Comparison of ENCODE assay signal across 8 cellular contexts in genomic region chr9:90773593-90773992, GRCh38. TPM values are rescaled to one million over a fixed set of nuclear protein-coding genes. Genes with fewer than 3 reads are reported as not detected.
DNase-seq lines count a peak whose midpoint lies in the region; ATAC-seq and TF ChIP-seq lines count a peak whose summit lies in the region.

No MANE protein-coding gene starts in this region.

- TF ChIP-seq POLR2A in breast epithelium (IDR thresholded peaks at IDR 0.05): no peak

- no peak overlapping the region for H3K4me3 Mint-ChIP-seq in MCF 10A (ENCODE audit: unreplicated experiment)
- H3K4me3 Mint-ChIP-seq in type B pancreatic cell: no peak overlapping the region

- peaks cover 23% of the 10 kb centered on the region for H3K27me3 Mint-ChIP-seq in MCF 10A (ENCODE audit: insufficient read depth, unreplicated experiment)
- H3K27me3 Mint-ChIP-seq in type B pancreatic cell: no peaks in the 10 kb centered on the region

- no peak for ATAC-seq in stimulated activated naive CD8-positive, alpha-beta T cell treated with anti-CD3 and anti-CD28 coated beads, Interleukin-15, Interleukin-2, amounts not matched to agents 100 U/mL and 50 U/mL, for 24 hours

- no peaks in the 10 kb centered on the region for H3K36me3 ChIP-seq in breast epithelium

- POLR2A ChIA-PET in MCF 10A (lab: Yijun Ruan, JAX): no interaction called here

- H3K4me3 ChIP-seq in breast epithelium (no peak overlapping the region), foreskin fibroblast (ENCODE audit: low read depth in 1 of 2, low read length in 2 of 2) (no peak overlapping the region)

- no peaks in the 10 kb centered on the region for H3K9me3 Mint-ChIP-seq in MCF 10A (ENCODE audit: unreplicated experiment)
- peaks cover 6% of the 10 kb centered on the region for H3K9me3 Mint-ChIP-seq in type B pancreatic cell

- TF ChIP-seq CTCF in MCF 10A (IDR thresholded peaks at IDR 0.05; ENCODE audit: unreplicated experiment) (peak; percentile 32), breast epithelium (IDR thresholded peaks at IDR 0.05) (peak in 1 of 3 donors; percentile 20), foreskin fibroblast (IDR thresholded peaks at IDR 0.05; ENCODE audit: low read depth, low read length) (peak; percentile 16), type B pancreatic cell (conservative IDR thresholded peaks at IDR 0.05) (peak; percentile 68)

- no peak overlapping the region for H3K27ac Mint-ChIP-seq in MCF 10A (ENCODE audit: low read depth, unreplicated experiment)
- no peak overlapping the region for H3K27ac Mint-ChIP-seq in type B pancreatic cell

- no TSS peak for BruUV-seq in MCF 10A (replicated peaks; lab: Mats Ljungman, UMichigan)

- intact Hi-C loops in MCF 10A (cut with micrococcal nuclease) (loop anchor here (5.0 kb wide), 1 partner anchor 99 kb away; no protein-coding TSS in a partner anchor), breast epithelium (cut with DNase I; ENCODE audit: low total_unique reads) (no loop called here)

- H3K36me3 Mint-ChIP-seq in MCF 10A (ENCODE audit: insufficient read depth, unreplicated experiment) (no peaks in the 10 kb centered on the region), type B pancreatic cell (no peaks in the 10 kb centered on the region)

- CTCF ChIA-PET in MCF 10A (lab: Yijun Ruan, JAX): interaction anchor here (0.6 to 1.3 kb wide), 4 partner anchors 18 to 633 kb away, joined by 3 to 4 read pairs (median 3); no protein-coding TSS in a partner anchor

- H3K4me1 ChIP-seq in breast epithelium: no peaks in the 10 kb centered on the region

- DNase-seq in MCF 10A (ENCODE audit: unreplicated experiment): peak; percentile 24
- no peak for DNase-seq in breast epithelium (ENCODE audit: low spot score in 2 of 2)
- peak; percentile 46 to 80 for DNase-seq in NCI-H526 (lab: John Stamatoyannopoulos, UW)
- DNase-seq in foreskin fibroblast: no peak
- DNase-seq in type B pancreatic cell (ENCODE audit: extremely low spot score, unreplicated experiment): no peak
- DNase-seq in HuH-7.5 (ENCODE audit: low spot score): no peak
- DNase-seq in NCI-H2081 treated with DMSO at 0.1 percent for 48 hours (lab: John Stamatoyannopoulos, UW): no peak
- DNase-seq in stimulated activated naive CD8-positive, alpha-beta T cell treated with anti-CD3 and anti-CD28 coated beads, Interleukin-15, Interleukin-2, amounts not matched to agents 100 U/mL and 50 U/mL, for 24 hours: no peak

- no peaks in the 10 kb centered on the region for H3K27me3 ChIP-seq in breast epithelium

- no peak overlapping the region for H3K27ac ChIP-seq in breast epithelium

- H3K9me3 ChIP-seq in breast epithelium: no peaks in the 10 kb centered on the region

- H3K4me1 Mint-ChIP-seq in MCF 10A (ENCODE audit: insufficient read depth, unreplicated experiment) (no peaks in the 10 kb centered on the region), type B pancreatic cell (ENCODE audit: unreplicated experiment) (no peaks in the 10 kb centered on the region)

RNA-seq across cellular contexts. Expression of gene SYK, which starts 28.0 kb away (rescaled TPM):
- total RNA-seq in MCF 10A (2022) (5.9 and 6.7 TPM in 2 replicates), breast epithelium (10 to 100 TPM; 11.8 to 37.8 (median 25.9) TPM), type B pancreatic cell (ENCODE audit: low replicate concordance) (13.0 and 22.6 TPM in 2 replicates)

Comparison
In these comparisons a context has a peak if more than half of its experiments do, and no peak if none do; other contexts are left out.
1. DNase-seq: peak in MCF 10A (single experiment) and NCI-H526 (2 of 2); none in breast epithelium (0 of 2), foreskin fibroblast (0 of 2), type B pancreatic cell (single experiment), HuH-7.5 (single experiment), NCI-H2081 treated with DMSO at 0.1 percent for 48 hours (single experiment) and stimulated activated naive CD8-positive, alpha-beta T cell treated with anti-CD3 and anti-CD28 coated beads, Interleukin-15, Interleukin-2, amounts not matched to agents 100 U/mL and 50 U/mL, for 24 hours (single experiment).